1 cellular context compared by ENCODE assay signal in genomic region chr20:44170796-44171410, GRCh38.
TF ChIP-seq lines count a peak whose summit lies in the region.

No MANE protein-coding gene starts in this region.

TF ChIP-seq in IMR-90, 13 proteins besides CTCF, POLR2A, EP300 and RAD21:
- TF ChIP-seq USF2 (IDR thresholded peaks at IDR 0.05; ENCODE audit: low read depth, low read length) (no peak), RFX5 (IDR thresholded peaks at IDR 0.05; ENCODE audit: low read depth, low read length) (no peak), FOS (IDR thresholded peaks at IDR 0.05; ENCODE audit: low read depth, low read length) (no peak), MXI1 (IDR thresholded peaks at IDR 0.05; ENCODE audit: borderline replicate concordance, low read depth, low read length) (no peak), CEBPB (IDR thresholded peaks at IDR 0.05; ENCODE audit: low read depth, low read length) (no peak), RCOR1 (IDR thresholded peaks at IDR 0.05; ENCODE audit: insufficient replicate concordance, low read length) (no peak), MAFK (IDR thresholded peaks at IDR 0.05; ENCODE audit: low read depth, low read length) (no peak), NFE2L2 (IDR thresholded peaks at IDR 0.05; ENCODE audit: low read depth, low read length) (no peak), MAZ (IDR thresholded peaks at IDR 0.05; ENCODE audit: borderline replicate concordance, low read depth, low read length) (no peak), BHLHE40 (IDR thresholded peaks at IDR 0.05; ENCODE audit: low read depth, low read length) (no peak), SMC3 (IDR thresholded peaks at IDR 0.05; ENCODE audit: low read depth, low read length) (no peak), ELK1 (IDR thresholded peaks at IDR 0.05; ENCODE audit: borderline replicate concordance, low read depth, low read length) (no peak), CHD1 (IDR thresholded peaks at IDR 0.05; ENCODE audit: low read depth, low read length) (no peak)
